ENCODE assay signal across 5 cellular contexts in genomic region chr1:183612972-183613371, GRCh38. TPM values are rescaled to one million over a fixed set of nuclear protein-coding genes. Genes with fewer than 3 reads are reported as not detected.
"Had no signal": no experiment of that assay in that cellular context is flagged by ENCODE, and none has a peak within 500 bp of the region (broad histone marks: within the 10 kb centered on the region; RNA-seq: fewer than 3 reads in every experiment).

No MANE protein-coding gene starts in this region.

RNA-seq across cellular contexts. Expression of gene APOBEC4, which starts 40.1 kb away (rescaled TPM):
- total RNA-seq: K562, NCI-H460, Right ventricle myocardium inferior, SJCRH30 had no signal
- polyA plus RNA-seq: IgD-negative memory B cell, K562 had no signal
